Comparison of ENCODE assay signal across 14 cellular contexts in the genomic region with DNA sequence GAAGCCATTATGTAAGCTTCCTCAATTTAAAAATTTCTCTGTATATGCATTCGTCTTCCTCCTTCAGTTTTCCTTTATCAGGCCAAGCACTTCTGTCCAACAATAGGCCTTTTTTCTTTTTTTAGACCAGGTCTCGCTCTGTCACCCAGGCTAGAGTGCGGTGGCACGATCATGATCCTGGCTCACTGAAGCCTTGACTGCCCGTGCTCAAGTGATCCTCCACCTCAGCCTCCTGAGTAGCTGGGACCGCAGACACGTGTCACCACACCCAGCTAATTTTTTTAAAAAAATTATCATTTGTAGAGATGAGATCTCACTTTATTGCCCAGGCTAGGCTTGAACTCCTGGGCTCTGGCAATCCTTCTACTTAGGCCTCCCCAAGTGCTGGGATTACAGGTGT. TPM values are rescaled to one million over a fixed set of nuclear protein-coding genes. Genes with fewer than 3 reads are reported as not detected.
A peak's percentile ranks its signal among the peaks of the same experiment; 100 is the strongest.
DNase-seq lines count a peak whose midpoint lies in the region; ATAC-seq lines count a peak whose summit lies in the region.
"Had no signal": no experiment of that assay in that cellular context is flagged by ENCODE, and none has a peak within 500 bp of the region (broad histone marks: within the 10 kb centered on the region; RNA-seq: fewer than 3 reads in every experiment).

No MANE protein-coding gene starts in this region.

- H3K4me3 Mint-ChIP-seq in natural killer cell treated with Interleukin-12 subunit alpha and Interleukin-12 subunit beta and Interleukin-15 and Interleukin-18, amount 100 ng/mL, for 72 hours: peak overlapping the region; percentile 40
- H3K4me3 Mint-ChIP-seq: activated naive CD8-positive, alpha-beta T cell treated with anti-CD3 and anti-CD28 coated beads, Interleukin-2, amount 10 ng/mL, durations not matched to agents 7 days and 5 days had no signal

- H3K27me3 Mint-ChIP-seq in natural killer cell treated with Interleukin-12 subunit alpha and Interleukin-12 subunit beta and Interleukin-15 and Interleukin-18, amount 100 ng/mL, for 72 hours: no peaks in the 10 kb centered on the region
- H3K27me3 Mint-ChIP-seq: activated naive CD8-positive, alpha-beta T cell treated with anti-CD3 and anti-CD28 coated beads, Interleukin-2, amount 10 ng/mL, durations not matched to agents 7 days and 5 days had no signal

- ATAC-seq in GM18867 (IDR thresholded peaks at IDR 0.05; ENCODE audit: unreplicated experiment) (peak; percentile 73), GM21619 (IDR thresholded peaks at IDR 0.05; ENCODE audit: unreplicated experiment) (peak; percentile 64)
- ATAC-seq in natural killer cell treated with Interleukin-12 subunit alpha and Interleukin-12 subunit beta and Interleukin-15 and Interleukin-18, amount 100 ng/mL, for 72 hours: no peak

- peaks cover 36 to 39% of the 10 kb centered on the region in 2 donors for H3K4me1 Mint-ChIP-seq in natural killer cell treated with Interleukin-12 subunit alpha and Interleukin-12 subunit beta and Interleukin-15 and Interleukin-18, amount 100 ng/mL, for 72 hours (ENCODE audit: low read depth in 2 of 2)

- DNase-seq in HUDEP-2 (lab: John Stamatoyannopoulos, UW; ENCODE audit: unreplicated experiment in 76 of 76): peak in 64 of 76 experiments; percentile 11 to 71 (median 46)
- no peak for DNase-seq in natural killer cell treated with Interleukin-12 subunit alpha and Interleukin-12 subunit beta and Interleukin-15 and Interleukin-18, amount 100 ng/mL, for 72 hours (ENCODE audit: low spot score)
- DNase-seq in NCI-H1417 (lab: John Stamatoyannopoulos, UW): no peak
- DNase-seq in HPDE6-E6E7 (ENCODE audit: extremely low spot score): no peak
- no peak for DNase-seq in activated CD4-positive, alpha-beta T cell treated with anti-CD3 and anti-CD28 coated beads for 1 hour
- DNase-seq: activated CD4-positive, CD25-positive, alpha-beta regulatory T cell treated with anti-CD3 and anti-CD28 coated beads, Interleukin-2, amount 50 U/mL, for 72 hours; activated naive CD8-positive, alpha-beta T cell treated with anti-CD3 and anti-CD28 coated beads, Interleukin-2, amount 10 ng/mL, durations not matched to agents 7 days and 5 days; DMS53; hippocampal formation; NCI-H187; stimulated activated CD4-positive, alpha-beta T cell treated with anti-CD3 and anti-CD28 coated beads, Interleukin-12 subunit alpha, Interleukin-12 subunit beta, amount 100 ng/mL, for 4 hours; stomach had no signal

- no peaks in the 10 kb centered on the region for H3K36me3 Mint-ChIP-seq in natural killer cell treated with Interleukin-12 subunit alpha and Interleukin-12 subunit beta and Interleukin-15 and Interleukin-18, amount 100 ng/mL, for 72 hours

- H3K9me3 Mint-ChIP-seq in natural killer cell treated with Interleukin-12 subunit alpha and Interleukin-12 subunit beta and Interleukin-15 and Interleukin-18, amount 100 ng/mL, for 72 hours: no peaks in the 10 kb centered on the region
- H3K9me3 Mint-ChIP-seq: activated naive CD8-positive, alpha-beta T cell treated with anti-CD3 and anti-CD28 coated beads, Interleukin-2, amount 10 ng/mL, durations not matched to agents 7 days and 5 days had no signal

- peak overlapping the region; percentile 6 to 31 for H3K27ac Mint-ChIP-seq in natural killer cell treated with Interleukin-12 subunit alpha and Interleukin-12 subunit beta and Interleukin-15 and Interleukin-18, amount 100 ng/mL, for 72 hours

RNA-seq across cellular contexts. Expression of gene TAOK3, which starts 25.8 kb away (rescaled TPM):
- 100 to 1,000 TPM; 106 to 107 TPM for total RNA-seq in natural killer cell treated with Interleukin-12 subunit alpha and Interleukin-12 subunit beta and Interleukin-15 and Interleukin-18, amount 100 ng/mL, for 72 hours

RNA-seq across cellular contexts. Expression of gene SUDS3, which starts 29.5 kb away (rescaled TPM):
- 10 to 100 TPM; 26.1 to 34.0 TPM for total RNA-seq in natural killer cell treated with Interleukin-12 subunit alpha and Interleukin-12 subunit beta and Interleukin-15 and Interleukin-18, amount 100 ng/mL, for 72 hours

Comparison
In these comparisons a context has a peak if more than half of its experiments do, and no peak if none do; other contexts are left out.
1. ATAC-seq: peak in GM18867 (single experiment) and GM21619 (single experiment); none in natural killer cell treated with Interleukin-12 subunit alpha and Interleukin-12 subunit beta and Interleukin-15 and Interleukin-18, amount 100 ng/mL, for 72 hours (0 of 2).
2. DNase-seq: peak in HUDEP-2 (64 of 76); none in natural killer cell treated with Interleukin-12 subunit alpha and Interleukin-12 subunit beta and Interleukin-15 and Interleukin-18, amount 100 ng/mL, for 72 hours (single experiment), NCI-H1417 (0 of 3), HPDE6-E6E7 (single experiment) and activated CD4-positive, alpha-beta T cell treated with anti-CD3 and anti-CD28 coated beads for 1 hour (single experiment).